11 cellular contexts compared by ENCODE assay signal in genomic region chr17:81402530-81402941, GRCh38. TPM values are rescaled to one million over a fixed set of nuclear protein-coding genes. Genes with fewer than 3 reads are reported as not detected.
DNase-seq lines count a peak whose midpoint lies in the region; ATAC-seq, FAIRE-seq and TF ChIP-seq lines count a peak whose summit lies in the region.
"Had no signal": no experiment of that assay in that cellular context is flagged by ENCODE, and none has a peak within 500 bp of the region (broad histone marks: within the 10 kb centered on the region; RNA-seq: fewer than 3 reads in every experiment).

No MANE protein-coding gene starts in this region.

- H3K27ac Mint-ChIP-seq in mesothelial cell of epicardium, result peak overlapping the region; percentile 90
- H3K27ac Mint-ChIP-seq in stimulated activated naive B cell treated with anti-CD40 and anti-IgM and Interleukin-4, amounts not matched to agents 10 μg/mL and 1 μg/mL and 100 μg/mL, for 72 hours, result no peak overlapping the region

- H3K4me3 ChIP-seq in MG63 (peak overlapping the region; percentile 61), duodenal mucosa (ENCODE audit: low read depth in 1 of 2, low read length in 2 of 2) (no peak overlapping the region), testis (no peak overlapping the region)

- H3K9me3 ChIP-seq in MG63 (no peaks in the 10 kb centered on the region), duodenal mucosa (ENCODE audit: control insufficient read depth in 1 of 2, low read length in 2 of 2) (no peaks in the 10 kb centered on the region), testis (no peaks in the 10 kb centered on the region)

- peak overlapping the region; percentile 28 for H3K4me3 Mint-ChIP-seq in mesothelial cell of epicardium
- no peak overlapping the region for H3K4me3 Mint-ChIP-seq in stimulated activated naive B cell treated with anti-CD40 and anti-IgM and Interleukin-4, amounts not matched to agents 10 μg/mL and 1 μg/mL and 100 μg/mL, for 72 hours

- H3K4me1 Mint-ChIP-seq in mesothelial cell of epicardium, result peaks cover 75% of the 10 kb centered on the region
- H3K4me1 Mint-ChIP-seq in stimulated activated naive B cell treated with anti-CD40 and anti-IgM and Interleukin-4, amounts not matched to agents 10 μg/mL and 1 μg/mL and 100 μg/mL, for 72 hours, result peaks cover 19 to 41% of the 10 kb centered on the region in 2 donors

- peaks cover 35% of the 10 kb centered on the region for H3K36me3 ChIP-seq in MG63
- no peaks in the 10 kb centered on the region for H3K36me3 ChIP-seq in duodenal mucosa (ENCODE audit: control insufficient read depth in 1 of 2, insufficient read depth in 2 of 2, low read length in 2 of 2)
- H3K36me3 ChIP-seq in testis (ENCODE audit: low read depth, missing control alignments), result no peaks in the 10 kb centered on the region

- no peaks in the 10 kb centered on the region for H3K36me3 Mint-ChIP-seq in mesothelial cell of epicardium
- H3K36me3 Mint-ChIP-seq in stimulated activated naive B cell treated with anti-CD40 and anti-IgM and Interleukin-4, amounts not matched to agents 10 μg/mL and 1 μg/mL and 100 μg/mL, for 72 hours, result peaks cover 1 to 3% of the 10 kb centered on the region in 2 donors

- H3K27me3 ChIP-seq in MG63 (no peaks in the 10 kb centered on the region), duodenal mucosa (ENCODE audit: control insufficient read depth in 1 of 2, insufficient read depth in 2 of 2, low read length in 2 of 2) (peaks cover 0 to 5% of the 10 kb centered on the region in 2 donors), testis (no peaks in the 10 kb centered on the region)

- no peak for ATAC-seq in stimulated activated naive B cell treated with anti-CD40 and anti-IgM and Interleukin-4, amounts not matched to agents 10 μg/mL and 1 μg/mL and 100 μg/mL, for 72 hours (replicated peaks)

- no peak for TF ChIP-seq CTCF in mesothelial cell of epicardium (IDR thresholded peaks at IDR 0.05; ENCODE audit: unreplicated experiment)
- TF ChIP-seq CTCF in testis (IDR thresholded peaks at IDR 0.05), result no peak

- intact Hi-C loops in testis (cut with DNase I; ENCODE audit: low total_unique reads), result no loop called here

- H3K9ac ChIP-seq in duodenal mucosa (ENCODE audit: low read depth in 1 of 2, low read length in 2 of 2), result no peak overlapping the region

- WGBS in testis, 2 donors, result 83 to 89% methylated on average over 9 of the region's 9 CpGs

- H3K27ac ChIP-seq in duodenal mucosa (ENCODE audit: low read depth, low read length) (peak overlapping the region; percentile 27), testis (peak overlapping the region; percentile 37 to 97)

- FAIRE-seq in HTR-8/SVneo (lab: Jason Lieb, UNC), result no peak
- FAIRE-seq: D721Med had no signal

- H3K9me3 Mint-ChIP-seq in mesothelial cell of epicardium, result no peaks in the 10 kb centered on the region
- no peaks in the 10 kb centered on the region for H3K9me3 Mint-ChIP-seq in stimulated activated naive B cell treated with anti-CD40 and anti-IgM and Interleukin-4, amounts not matched to agents 10 μg/mL and 1 μg/mL and 100 μg/mL, for 72 hours

- H3K4me1 ChIP-seq in duodenal mucosa (ENCODE audit: control insufficient read depth in 1 of 2, insufficient read depth in 2 of 2, low read length in 2 of 2), result peaks cover 11 to 24% of the 10 kb centered on the region in 2 donors
- peaks cover 62% of the 10 kb centered on the region for H3K4me1 ChIP-seq in testis

- H3K27me3 Mint-ChIP-seq in mesothelial cell of epicardium (ENCODE audit: low read depth), result no peaks in the 10 kb centered on the region
- H3K27me3 Mint-ChIP-seq in stimulated activated naive B cell treated with anti-CD40 and anti-IgM and Interleukin-4, amounts not matched to agents 10 μg/mL and 1 μg/mL and 100 μg/mL, for 72 hours, result peaks cover 46 to 74% of the 10 kb centered on the region in 2 donors

- no peak for TF ChIP-seq POLR2A in testis (IDR thresholded peaks at IDR 0.05)

- DNase-seq in MG63, result peak; percentile 57
- no peak for DNase-seq in mesothelial cell of epicardium (ENCODE audit: low spot score in 2 of 2, unreplicated experiment in 2 of 2)
- DNase-seq in testis, result no peak
- DNase-seq in stimulated activated naive B cell treated with anti-CD40 and anti-IgM and Interleukin-4, amounts not matched to agents 10 μg/mL and 1 μg/mL and 100 μg/mL, for 72 hours, result no peak
- DNase-seq in effector CD8-positive, alpha-beta T cell (lab: John Stamatoyannopoulos, UW), result no peak
- DNase-seq in NCI-H1930 (lab: John Stamatoyannopoulos, UW), result no peak
- DNase-seq in HTR-8/SVneo (ENCODE audit: insufficient read length, low spot score), result no peak
- DNase-seq: NCI-H1436 treated with DMSO at 0.1 percent for 48 hours, T1000 had no signal

RNA-seq across cellular contexts. Expression of gene BAHCC1, which starts 7.3 kb away (rescaled TPM):
- 3.6 and 10.4 TPM in 2 replicates for total RNA-seq in MG63 (2014; rRNA removed; shearing (Covaris generic); ENCODE audit: low replicate concordance)
- 34.9 to 36.4 TPM (median 35.1 TPM) in 3 replicates for total RNA-seq in mesothelial cell of epicardium
- 10 to 100 TPM; 29.2 to 30.2 TPM for total RNA-seq in testis
- 11.3 TPM for polyA plus RNA-seq in testis (ENCODE audit: insufficient read depth, low read depth, low replicate concordance)
